Comparison of ENCODE assay signal across 1 cellular context in the genomic region with DNA sequence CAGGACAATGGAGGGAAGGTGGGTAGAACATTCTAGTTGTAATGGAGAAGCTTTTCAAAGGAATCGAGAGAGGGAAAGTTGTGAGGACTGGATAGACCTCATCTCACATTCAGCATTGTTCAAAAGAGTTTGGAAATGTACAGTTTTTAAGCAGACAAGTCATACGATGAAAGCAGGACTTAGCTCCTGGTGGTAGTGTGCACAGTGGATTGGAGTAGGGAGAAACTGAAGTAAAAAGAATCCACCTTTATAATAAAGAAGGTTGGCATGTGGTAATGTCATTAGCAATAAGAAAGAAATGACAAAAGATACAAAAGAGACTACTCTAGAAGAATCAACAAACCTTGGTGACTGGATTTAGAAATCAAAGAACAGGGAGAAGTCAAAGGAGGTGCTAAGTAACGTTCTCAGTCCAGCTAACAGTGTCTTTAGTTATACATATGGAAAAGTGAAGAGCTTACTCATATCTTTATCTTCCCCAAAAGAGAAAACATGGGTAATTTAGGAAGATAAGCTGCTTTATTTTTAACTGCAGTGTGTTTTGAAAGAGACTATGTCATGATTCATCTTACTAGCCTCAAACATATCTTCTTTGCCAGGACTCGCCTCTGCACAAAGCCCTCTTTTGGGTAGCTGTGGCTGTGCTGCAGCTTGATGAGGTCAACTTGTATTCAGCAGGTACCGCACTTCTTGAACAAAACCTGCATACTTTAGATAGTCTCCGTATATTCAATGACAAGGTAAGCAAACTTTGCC.
TF ChIP-seq lines count a peak whose summit lies in the region.

No MANE protein-coding gene starts in this region.

TF ChIP-seq in GM12891, 5 proteins besides CTCF, POLR2A, EP300 and RAD21 (continued from another document):
- TF ChIP-seq SPI1 (IDR thresholded peaks at IDR 0.05; ENCODE audit: low read depth, low read length): no peak
